Comparison of ENCODE assay signal across 1 cellular context in the genomic region with DNA sequence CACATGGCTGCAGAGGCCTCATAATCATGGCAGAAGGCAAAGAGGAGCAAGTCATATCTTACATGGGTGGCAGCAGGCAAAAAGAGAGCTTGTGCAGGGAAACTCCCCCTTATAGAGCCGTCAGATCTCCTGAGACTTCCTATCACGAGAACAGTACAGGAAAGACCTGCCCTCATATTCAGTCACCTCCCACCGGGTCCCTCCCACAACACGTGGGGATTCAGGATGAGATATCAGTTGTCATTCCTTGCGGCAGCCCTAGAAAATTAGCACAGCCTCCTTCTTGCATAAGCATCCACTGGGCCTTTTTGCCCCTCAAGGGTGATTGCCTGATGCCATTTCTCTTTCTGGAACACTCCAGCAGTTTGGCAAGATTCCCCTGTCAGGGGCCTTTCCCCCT.
TF ChIP-seq lines count a peak whose summit lies in the region.

No MANE protein-coding gene starts in this region.

TF ChIP-seq in K562, 482 proteins besides CTCF, POLR2A, EP300 and RAD21 (continued from another document):
- TF ChIP-seq RBBP5 (IDR thresholded peaks at IDR 0.05; ENCODE audit: borderline replicate concordance, insufficient read depth, low read length, poor library complexity, severe bottlenecking) (no peak), NBN (IDR thresholded peaks at IDR 0.05; ENCODE audit: low read depth) (no peak), MEF2A (IDR thresholded peaks at IDR 0.05; ENCODE audit: control insufficient read depth, low read depth, low read length) (no peak), FOXK2 (conservative IDR thresholded peaks at IDR 0.05 in 1 of 2, IDR thresholded peaks at IDR 0.05 in 1 of 2; ENCODE audit: low read depth in 2 of 2) (no peak), FOSL1 (tag; conservative IDR thresholded peaks at IDR 0.05) (no peak), ZNF224 (CRISPR knock-in tag; IDR thresholded peaks at IDR 0.05) (no peak), CEBPB (tag; IDR thresholded peaks at IDR 0.05) (0 out of 2 replicates have a peak, but pooled peaks have one; percentile 18), NELFE (IDR thresholded peaks at IDR 0.05; ENCODE audit: insufficient read depth, insufficient read length) (no peak), L3MBTL2 (IDR thresholded peaks at IDR 0.05) (0 out of 2 replicates have a peak, but pooled peaks have one; percentile 12), NFRKB (IDR thresholded peaks at IDR 0.05; ENCODE audit: low read depth) (no peak), TBP (optimal IDR thresholded peaks at IDR 0.05; ENCODE audit: low read depth, low read length) (no peak), MEIS2 (IDR thresholded peaks at IDR 0.05; ENCODE audit: partially characterized antibody) (no peak), HNRNPH1 (optimal IDR thresholded peaks at IDR 0.05; ENCODE audit: low read depth, low read length) (no peak), NR0B1 (IDR thresholded peaks at IDR 0.05; ENCODE audit: partially characterized antibody) (no peak), CREB3L1 (IDR thresholded peaks at IDR 0.05; ENCODE audit: borderline replicate concordance, low read depth) (no peak), ZNF133 (CRISPR knock-in tag; IDR thresholded peaks at IDR 0.05) (no peak), SMARCB1 (IDR thresholded peaks at IDR 0.05; ENCODE audit: insufficient read length, low read depth) (no peak), CHCHD3 (CRISPR knock-in tag; IDR thresholded peaks at IDR 0.05) (no peak), USF1 (CRISPR knock-in tag; IDR thresholded peaks at IDR 0.05) (0 out of 2 replicates have a peak, but pooled peaks have one; percentile 24), KLF1 (tag; IDR thresholded peaks at IDR 0.05) (no peak), NEUROD1 (IDR thresholded peaks at IDR 0.05; ENCODE audit: borderline replicate concordance, low read depth, low read length, partially characterized antibody) (no peak), CHD2 (IDR thresholded peaks at IDR 0.05; ENCODE audit: low read depth, low read length) (peak; percentile 36; the same call in 1 of the 2 replicates), NR1H2 (CRISPR knock-in tag; IDR thresholded peaks at IDR 0.05) (no peak), IRF9 (tag; IDR thresholded peaks at IDR 0.05) (no peak), ESRRB (CRISPR knock-in tag; IDR thresholded peaks at IDR 0.05; ENCODE audit: borderline replicate concordance) (no peak), TSHZ1 (CRISPR knock-in tag; IDR thresholded peaks at IDR 0.05) (no peak)
- TF ChIP-seq, protein P1, sequence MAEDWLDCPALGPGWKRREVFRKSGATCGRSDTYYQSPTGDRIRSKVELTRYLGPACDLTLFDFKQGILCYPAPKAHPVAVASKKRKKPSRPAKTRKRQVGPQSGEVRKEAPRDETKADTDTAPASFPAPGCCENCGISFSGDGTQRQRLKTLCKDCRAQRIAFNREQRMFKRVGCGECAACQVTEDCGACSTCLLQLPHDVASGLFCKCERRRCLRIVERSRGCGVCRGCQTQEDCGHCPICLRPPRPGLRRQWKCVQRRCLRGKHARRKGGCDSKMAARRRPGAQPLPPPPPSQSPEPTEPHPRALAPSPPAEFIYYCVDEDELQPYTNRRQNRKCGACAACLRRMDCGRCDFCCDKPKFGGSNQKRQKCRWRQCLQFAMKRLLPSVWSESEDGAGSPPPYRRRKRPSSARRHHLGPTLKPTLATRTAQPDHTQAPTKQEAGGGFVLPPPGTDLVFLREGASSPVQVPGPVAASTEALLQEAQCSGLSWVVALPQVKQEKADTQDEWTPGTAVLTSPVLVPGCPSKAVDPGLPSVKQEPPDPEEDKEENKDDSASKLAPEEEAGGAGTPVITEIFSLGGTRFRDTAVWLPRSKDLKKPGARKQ (CRISPR knock-in tag; IDR thresholded peaks at IDR 0.05): no peak
- TF ChIP-seq, protein P2, sequence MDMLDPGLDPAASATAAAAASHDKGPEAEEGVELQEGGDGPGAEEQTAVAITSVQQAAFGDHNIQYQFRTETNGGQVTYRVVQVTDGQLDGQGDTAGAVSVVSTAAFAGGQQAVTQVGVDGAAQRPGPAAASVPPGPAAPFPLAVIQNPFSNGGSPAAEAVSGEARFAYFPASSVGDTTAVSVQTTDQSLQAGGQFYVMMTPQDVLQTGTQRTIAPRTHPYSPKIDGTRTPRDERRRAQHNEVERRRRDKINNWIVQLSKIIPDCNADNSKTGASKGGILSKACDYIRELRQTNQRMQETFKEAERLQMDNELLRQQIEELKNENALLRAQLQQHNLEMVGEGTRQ (CRISPR knock-in tag; IDR thresholded peaks at IDR 0.05): peak; percentile 55
- TF ChIP-seq, protein P3, sequence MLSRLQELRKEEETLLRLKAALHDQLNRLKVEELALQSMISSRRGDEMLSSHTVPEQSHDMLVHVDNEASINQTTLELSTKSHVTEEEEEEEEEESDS (CRISPR knock-in tag; IDR thresholded peaks at IDR 0.05): no peak
- TF ChIP-seq, protein P4, sequence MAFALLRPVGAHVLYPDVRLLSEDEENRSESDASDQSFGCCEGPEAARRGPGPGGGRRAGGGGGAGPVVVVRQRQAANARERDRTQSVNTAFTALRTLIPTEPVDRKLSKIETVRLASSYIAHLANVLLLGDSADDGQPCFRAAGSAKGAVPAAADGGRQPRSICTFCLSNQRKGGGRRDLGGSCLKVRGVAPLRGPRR (CRISPR knock-in tag; IDR thresholded peaks at IDR 0.05): no peak
- TF ChIP-seq, protein P5, sequence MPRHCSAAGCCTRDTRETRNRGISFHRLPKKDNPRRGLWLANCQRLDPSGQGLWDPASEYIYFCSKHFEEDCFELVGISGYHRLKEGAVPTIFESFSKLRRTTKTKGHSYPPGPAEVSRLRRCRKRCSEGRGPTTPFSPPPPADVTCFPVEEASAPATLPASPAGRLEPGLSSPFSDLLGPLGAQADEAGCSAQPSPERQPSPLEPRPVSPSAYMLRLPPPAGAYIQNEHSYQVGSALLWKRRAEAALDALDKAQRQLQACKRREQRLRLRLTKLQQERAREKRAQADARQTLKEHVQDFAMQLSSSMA (CRISPR knock-in tag; IDR thresholded peaks at IDR 0.05): no peak
